In genomic region chr7:87217983-87218653, GRCh38 we compare ENCODE assay signal across 8 cellular contexts. TPM values are rescaled to one million over a fixed set of nuclear protein-coding genes. Genes with fewer than 3 reads are reported as not detected.
DNase-seq lines count a peak whose midpoint lies in the region; ATAC-seq, FAIRE-seq and TF ChIP-seq lines count a peak whose summit lies in the region.
"Had no signal": no experiment of that assay in that cellular context is flagged by ENCODE, and none has a peak within 500 bp of the region (broad histone marks: within the 10 kb centered on the region; RNA-seq: fewer than 3 reads in every experiment).

No MANE protein-coding gene starts in this region.

- peak; percentile 84 for FAIRE-seq in GM19239 (lab: Jason Lieb, UNC)

- TF ChIP-seq CTCF in activated B cell treated with CpG ODN at 0.5 μM for 24 hours (IDR thresholded peaks at IDR 0.05): no peak

- H3K36me3 Mint-ChIP-seq in activated B cell treated with CpG ODN at 0.5 μM for 24 hours (ENCODE audit: low read depth): peaks cover 40% of the 10 kb centered on the region
- peaks cover 28% of the 10 kb centered on the region for H3K36me3 Mint-ChIP-seq in stimulated activated memory B cell treated with anti-CD40 and anti-IgM and Interleukin-4, amounts not matched to agents 10 μg/mL and 1 μg/mL and 100 μg/mL, for 72 hours

- H3K4me1 ChIP-seq in right cardiac atrium (ENCODE audit: control insufficient read depth, insufficient read depth, low read length): peaks cover 2% of the 10 kb centered on the region

- H3K27me3 Mint-ChIP-seq in activated B cell treated with CpG ODN at 0.5 μM for 24 hours: no peaks in the 10 kb centered on the region
- H3K27me3 Mint-ChIP-seq in stimulated activated memory B cell treated with anti-CD40 and anti-IgM and Interleukin-4, amounts not matched to agents 10 μg/mL and 1 μg/mL and 100 μg/mL, for 72 hours: no peaks in the 10 kb centered on the region

- DNase-seq in GM19239 (ENCODE audit: insufficient read length, low spot score) (no peak), activated B cell treated with CpG ODN at 0.5 μM for 24 hours (no peak), right cardiac atrium (no peak), germinal center (ENCODE audit: low spot score) (no peak), anterior cingulate cortex (lab: John Stamatoyannopoulos, UW) (no peak), pons (ENCODE audit: low spot score) (no peak)
- DNase-seq: NCI-H2171 had no signal

- H3K4me1 Mint-ChIP-seq in activated B cell treated with CpG ODN at 0.5 μM for 24 hours: peaks cover 66% of the 10 kb centered on the region
- H3K4me1 Mint-ChIP-seq in stimulated activated memory B cell treated with anti-CD40 and anti-IgM and Interleukin-4, amounts not matched to agents 10 μg/mL and 1 μg/mL and 100 μg/mL, for 72 hours: peaks cover 47% of the 10 kb centered on the region

- peak overlapping the region; percentile 99 for H3K27ac Mint-ChIP-seq in activated B cell treated with CpG ODN at 0.5 μM for 24 hours
- H3K27ac Mint-ChIP-seq in stimulated activated memory B cell treated with anti-CD40 and anti-IgM and Interleukin-4, amounts not matched to agents 10 μg/mL and 1 μg/mL and 100 μg/mL, for 72 hours: peak overlapping the region; percentile 97

- CTCF ChIA-PET in activated B cell treated with CpG ODN at 0.5 μM for 24 hours (lab: Charles Lee): interaction anchor here (1.0 kb wide), 1 partner anchor 35 kb away, joined by 3 read pairs; no protein-coding TSS in a partner anchor

- H3K4me3 Mint-ChIP-seq in activated B cell treated with CpG ODN at 0.5 μM for 24 hours: peak overlapping the region; percentile 98
- H3K4me3 Mint-ChIP-seq in stimulated activated memory B cell treated with anti-CD40 and anti-IgM and Interleukin-4, amounts not matched to agents 10 μg/mL and 1 μg/mL and 100 μg/mL, for 72 hours: peak overlapping the region; percentile 94

- H3K9me3 Mint-ChIP-seq in activated B cell treated with CpG ODN at 0.5 μM for 24 hours: no peaks in the 10 kb centered on the region
- no peaks in the 10 kb centered on the region for H3K9me3 Mint-ChIP-seq in stimulated activated memory B cell treated with anti-CD40 and anti-IgM and Interleukin-4, amounts not matched to agents 10 μg/mL and 1 μg/mL and 100 μg/mL, for 72 hours

- ATAC-seq in activated B cell treated with CpG ODN at 0.5 μM for 24 hours (ENCODE audit: low read depth): no peak
- ATAC-seq in right cardiac atrium: no peak
- ATAC-seq in stimulated activated memory B cell treated with anti-CD40 and anti-IgM and Interleukin-4, amounts not matched to agents 10 μg/mL and 1 μg/mL and 100 μg/mL, for 72 hours: no peak

- POLR2A ChIA-PET in activated B cell treated with CpG ODN at 0.5 μM for 24 hours (lab: Charles Lee): interaction anchor here (1.0 to 13.1 kb wide), 7 partner anchors 7 to 290 kb away, joined by 3 to 311 read pairs (median 17); partner anchors contain the start of gene DMTF1

- intact Hi-C loops in activated B cell treated with CpG ODN at 0.5 μM for 24 hours (cut with micrococcal nuclease): loop anchor here (2.0 to 5.0 kb wide), 4 partner anchors 19 to 717 kb away; partner anchors contain the start of genes ADAM22 and RUNDC3B
- intact Hi-C loops in right cardiac atrium (cut with DNase I): loop anchor here in 2 of 4 donors (10.0 kb wide), 1 partner anchor 53 kb away; no protein-coding TSS in a partner anchor

- H3K9me3 ChIP-seq in right cardiac atrium (ENCODE audit: control insufficient read depth, low read length): no peaks in the 10 kb centered on the region

- no peaks in the 10 kb centered on the region for H3K27me3 ChIP-seq in right cardiac atrium (ENCODE audit: control insufficient read depth, insufficient read depth)

- H3K4me3 ChIP-seq in right cardiac atrium (ENCODE audit: low read length): peak overlapping the region; percentile 83

- H3K27ac ChIP-seq in right cardiac atrium (ENCODE audit: low read length): no peak overlapping the region

- 64% methylated on average over 9 of the region's 9 CpGs for WGBS in right cardiac atrium

RNA-seq across cellular contexts. Expression of gene TMEM243, which starts 1.4 kb away (rescaled TPM):
- total RNA-seq in activated B cell treated with CpG ODN at 0.5 μM for 24 hours (106 and 111 TPM in 2 replicates), right cardiac atrium (10 to 100 TPM in 1 of 4 donors, 1 to 10 TPM in 3; 7.1 to 10.8 (median 8.7) TPM)
- polyA plus RNA-seq in right cardiac atrium: 11.2 TPM
